Comparison of ENCODE assay signal across 14 cellular contexts in genomic region chr5:176574297-176574591, GRCh38. TPM values are rescaled to one million over a fixed set of nuclear protein-coding genes. Genes with fewer than 3 reads are reported as not detected.
DNase-seq lines count a peak whose midpoint lies in the region; ATAC-seq and TF ChIP-seq lines count a peak whose summit lies in the region.
"Had no signal": no experiment of that assay in that cellular context is flagged by ENCODE, and none has a peak within 500 bp of the region (broad histone marks: within the 10 kb centered on the region; RNA-seq: fewer than 3 reads in every experiment).

No MANE protein-coding gene starts in this region.

- no peaks in the 10 kb centered on the region for H3K27me3 ChIP-seq in H9 (ENCODE audit: insufficient read depth, low read length)
- H3K27me3 ChIP-seq in OCI-LY3 (ENCODE audit: low read depth, low read length): no peaks in the 10 kb centered on the region
- H3K27me3 ChIP-seq: body of pancreas, colonic mucosa, right atrium auricular region had no signal

- H3T11ph ChIP-seq in H9 (ENCODE audit: low read length): no peak overlapping the region

- no peak overlapping the region for H3K18ac ChIP-seq in H9 (ENCODE audit: insufficient read length, low read depth, low read length)

- H3K27me3 Mint-ChIP-seq in H9 (ENCODE audit: low read depth): peaks cover 43% of the 10 kb centered on the region
- peaks cover 15% of the 10 kb centered on the region for H3K27me3 Mint-ChIP-seq in mesothelial cell of epicardium (ENCODE audit: low read depth)

- DNase-seq in H9 (no peak), mesothelial cell of epicardium (ENCODE audit: low spot score in 2 of 2, unreplicated experiment in 2 of 2) (no peak), mesenteric fat pad (ENCODE audit: low spot score) (no peak)
- DNase-seq: GOT3 had no signal

- no peak overlapping the region for H4K8ac ChIP-seq in H9 (replicated peaks; ENCODE audit: insufficient read length, low read depth, low read length)

- no peaks in the 10 kb centered on the region for H3K36me3 Mint-ChIP-seq in H9 (ENCODE audit: insufficient read depth in 1 of 3, low read depth in 3 of 3)
- no peaks in the 10 kb centered on the region for H3K36me3 Mint-ChIP-seq in mesothelial cell of epicardium
- H3K36me3 Mint-ChIP-seq: activated naive CD4-positive, alpha-beta T cell treated with anti-CD3 and anti-CD28 coated beads, Interleukin-2, amount 50 U/mL, for 72 hours had no signal

- H3K23me2 ChIP-seq in H9 (ENCODE audit: insufficient read length, low read depth, low read length, poor library complexity, severe bottlenecking): no peaks in the 10 kb centered on the region

- no peak overlapping the region for H2BK5ac ChIP-seq in H9 (ENCODE audit: insufficient read length, low read length)

- H4K20me1 ChIP-seq in H9 (ENCODE audit: control insufficient read depth, insufficient read depth, insufficient read length) (no peaks in the 10 kb centered on the region), OCI-LY3 (ENCODE audit: insufficient read depth, low read length) (no peaks in the 10 kb centered on the region)

- H3K4me3 Mint-ChIP-seq in H9 (no peak overlapping the region), mesothelial cell of epicardium (no peak overlapping the region)
- H3K4me3 Mint-ChIP-seq: activated T-cell treated with anti-CD3 and anti-CD28 coated beads, Interleukin-2, amount 50 U/mL, for 4 hours had no signal

- H3K14ac ChIP-seq in H9 (ENCODE audit: insufficient read depth, low read length): no peak overlapping the region

- WGBS in H9 (ENCODE audit: extremely low coverage, insufficient read length, low lambda C conversion rate): no CpG with 5 or more reads among the region's 10 CpGs

- no peaks in the 10 kb centered on the region for H3K36me3 ChIP-seq in OCI-LY3 (replicated peaks; ENCODE audit: low read depth, low read length)
- H3K36me3 ChIP-seq: colonic mucosa, right atrium auricular region, tibial nerve had no signal

- H3K79me2 ChIP-seq in H9 (ENCODE audit: insufficient read depth, low read length) (no peaks in the 10 kb centered on the region), OCI-LY3 (ENCODE audit: low read length) (no peaks in the 10 kb centered on the region)

- H2BK120ac ChIP-seq in H9 (ENCODE audit: low read depth, low read length, poor library complexity, severe bottlenecking): no peak overlapping the region

- H3K4me1 ChIP-seq in H9 (ENCODE audit: insufficient read depth, low read length) (no peaks in the 10 kb centered on the region), OCI-LY3 (ENCODE audit: low read length) (peaks cover 4% of the 10 kb centered on the region; the same call in 1 of the 2 replicates)
- H3K4me1 ChIP-seq: body of pancreas, colonic mucosa, right atrium auricular region, tibial nerve had no signal

- H2BK15ac ChIP-seq in H9 (ENCODE audit: low read depth, low read length): no peak overlapping the region

- no peak overlapping the region for H2BK12ac ChIP-seq in H9 (ENCODE audit: insufficient read length, low read depth, low read length)

- H3K4me2 ChIP-seq in H9 (ENCODE audit: insufficient read depth, insufficient read length, low read length) (no peak overlapping the region), OCI-LY3 (ENCODE audit: low read length) (peak overlapping the region; percentile 71)

- H2AK5ac ChIP-seq in H9 (ENCODE audit: insufficient read length, low read length): no peak overlapping the region

- H2AFZ ChIP-seq in H9 (ENCODE audit: low read length): no peak overlapping the region
- peak overlapping the region; percentile 99 for H2AFZ ChIP-seq in OCI-LY3 (ENCODE audit: low read depth, low read length)

- no peaks in the 10 kb centered on the region for H3K79me1 ChIP-seq in H9 (ENCODE audit: insufficient read depth, low read depth, low read length, poor library complexity, severe bottlenecking)

- no peak overlapping the region for H3K56ac ChIP-seq in H9 (ENCODE audit: insufficient read length, low read depth, low read length)

- no peak overlapping the region for H3K4ac ChIP-seq in H9 (ENCODE audit: low read depth, low read length)

- no peak overlapping the region for H4K91ac ChIP-seq in H9 (ENCODE audit: insufficient read length, low read depth, low read length)

- H3K9me3 Mint-ChIP-seq in H9 (no peaks in the 10 kb centered on the region), mesothelial cell of epicardium (no peaks in the 10 kb centered on the region)
- H3K9me3 Mint-ChIP-seq: activated naive CD4-positive, alpha-beta T cell treated with anti-CD3 and anti-CD28 coated beads, Interleukin-2, amount 50 U/mL, for 72 hours; activated T-cell treated with anti-CD3 and anti-CD28 coated beads, Interleukin-2, amount 50 U/mL, for 4 hours had no signal

- H4K5ac ChIP-seq in H9 (ENCODE audit: insufficient read length, low read depth, low read length): no peak overlapping the region

- H3K9ac ChIP-seq in H9 (ENCODE audit: extremely low read depth, insufficient read length, low read length): no peak overlapping the region
- no peak overlapping the region for H3K9ac ChIP-seq in OCI-LY3 (ENCODE audit: low read length)

- no peak overlapping the region for H3K23ac ChIP-seq in H9 (ENCODE audit: insufficient read length, low read depth, low read length)

- TF ChIP-seq CTCF in H9 (conservative IDR thresholded peaks at IDR 0.05): peak; percentile 3; the same call in 1 of the 3 replicates
- no peak for TF ChIP-seq CTCF in OCI-LY3 (IDR thresholded peaks at IDR 0.05; ENCODE audit: low read depth, low read length)
- TF ChIP-seq CTCF in mesothelial cell of epicardium (IDR thresholded peaks at IDR 0.05; ENCODE audit: unreplicated experiment): peak; percentile 2

- H3K9me3 ChIP-seq in H9 (ENCODE audit: control insufficient read depth, low read depth, low read length) (no peaks in the 10 kb centered on the region), OCI-LY3 (ENCODE audit: insufficient read depth, low read length) (no peaks in the 10 kb centered on the region)
- H3K9me3 ChIP-seq: body of pancreas, colonic mucosa, right atrium auricular region, tibial nerve had no signal

- H3K4me3 ChIP-seq in OCI-LY3 (ENCODE audit: low read length): peak overlapping the region; percentile 62; the same call in 1 of the 2 replicates
- H3K4me3 ChIP-seq: body of pancreas, colonic mucosa, right atrium auricular region, tibial nerve had no signal

- H3K27ac Mint-ChIP-seq in H9: no peak overlapping the region
- H3K27ac Mint-ChIP-seq in mesothelial cell of epicardium: no peak overlapping the region
- H3K27ac Mint-ChIP-seq: activated naive CD4-positive, alpha-beta T cell treated with anti-CD3 and anti-CD28 coated beads, Interleukin-2, amount 50 U/mL, for 72 hours had no signal

- H3K4me1 Mint-ChIP-seq in H9 (peaks cover 2 to 12% of the 10 kb centered on the region in 2 experiments; a peak in 3 of 4 replicates), mesothelial cell of epicardium (no peaks in the 10 kb centered on the region)

- H3K27ac ChIP-seq in H9 (ENCODE audit: insufficient read length, low read depth, low read length) (no peak overlapping the region), OCI-LY3 (ENCODE audit: low read length) (no peak overlapping the region)
- H3K27ac ChIP-seq: body of pancreas, colonic mucosa, right atrium auricular region, tibial nerve had no signal

- no peak overlapping the region for H2BK20ac ChIP-seq in H9 (ENCODE audit: low read depth, low read length, poor library complexity, severe bottlenecking)

- ATAC-seq in GM21360 (IDR thresholded peaks at IDR 0.05; ENCODE audit: unreplicated experiment) (no peak), GM18867 (IDR thresholded peaks at IDR 0.05; ENCODE audit: unreplicated experiment) (no peak)

RNA-seq across cellular contexts. Expression of gene CDHR2, which starts 25.1 kb away (rescaled TPM):
- 0.90 TPM in 2 replicates for total RNA-seq in H9 (2021)
- total RNA-seq in mesothelial cell of epicardium: 0.45 to 1.1 TPM (median 0.50 TPM) in 3 replicates
- 0.45 TPM for total RNA-seq in mesenteric fat pad
- total RNA-seq: tibial nerve had no signal

RNA-seq across cellular contexts. Expression of gene GPRIN1, which starts 35.7 kb away (rescaled TPM):
- total RNA-seq in H9 (2021): 10.8 and 12.1 TPM in 2 replicates
- 1.0 to 1.3 TPM (median 1.1 TPM) in 3 replicates for total RNA-seq in mesothelial cell of epicardium
- 1.3 TPM for total RNA-seq in mesenteric fat pad

RNA-seq across cellular contexts. Expression of gene RNF44, which starts 37.0 kb away (rescaled TPM):
- total RNA-seq in H9 (2021) (172 and 175 TPM in 2 replicates), mesothelial cell of epicardium (161 to 169 TPM (median 169 TPM) in 3 replicates), mesenteric fat pad (23.5 TPM)

RNA-seq across cellular contexts. Expression of gene SNCB, which starts 56.1 kb away (rescaled TPM):
- total RNA-seq in H9 (2021): 3.5 and 4.2 TPM in 2 replicates
- not detected in 3 replicates for total RNA-seq in mesothelial cell of epicardium
- total RNA-seq in mesenteric fat pad: not detected
- total RNA-seq: activated T-cell treated with anti-CD3 and anti-CD28 coated beads, Interleukin-2, amount 50 U/mL, for 4 hours; body of pancreas; colonic mucosa; kidney epithelial cell; tibial nerve had no signal

RNA-seq across cellular contexts. Expression of gene EIF4E1B, which starts 56.2 kb away (rescaled TPM):
- total RNA-seq in H9 (2021) (1.3 and 1.8 TPM in 2 replicates), mesothelial cell of epicardium (not detected in 3 replicates), mesenteric fat pad (not detected)
- total RNA-seq: activated naive CD4-positive, alpha-beta T cell treated with anti-CD3 and anti-CD28 coated beads, Interleukin-2, amount 50 U/mL, for 72 hours; activated T-cell treated with anti-CD3 and anti-CD28 coated beads, Interleukin-2, amount 50 U/mL, for 4 hours; colonic mucosa; kidney epithelial cell; right atrium auricular region; tibial nerve had no signal
